ENCODE assay signal across 23 cellular contexts in the genomic region with DNA sequence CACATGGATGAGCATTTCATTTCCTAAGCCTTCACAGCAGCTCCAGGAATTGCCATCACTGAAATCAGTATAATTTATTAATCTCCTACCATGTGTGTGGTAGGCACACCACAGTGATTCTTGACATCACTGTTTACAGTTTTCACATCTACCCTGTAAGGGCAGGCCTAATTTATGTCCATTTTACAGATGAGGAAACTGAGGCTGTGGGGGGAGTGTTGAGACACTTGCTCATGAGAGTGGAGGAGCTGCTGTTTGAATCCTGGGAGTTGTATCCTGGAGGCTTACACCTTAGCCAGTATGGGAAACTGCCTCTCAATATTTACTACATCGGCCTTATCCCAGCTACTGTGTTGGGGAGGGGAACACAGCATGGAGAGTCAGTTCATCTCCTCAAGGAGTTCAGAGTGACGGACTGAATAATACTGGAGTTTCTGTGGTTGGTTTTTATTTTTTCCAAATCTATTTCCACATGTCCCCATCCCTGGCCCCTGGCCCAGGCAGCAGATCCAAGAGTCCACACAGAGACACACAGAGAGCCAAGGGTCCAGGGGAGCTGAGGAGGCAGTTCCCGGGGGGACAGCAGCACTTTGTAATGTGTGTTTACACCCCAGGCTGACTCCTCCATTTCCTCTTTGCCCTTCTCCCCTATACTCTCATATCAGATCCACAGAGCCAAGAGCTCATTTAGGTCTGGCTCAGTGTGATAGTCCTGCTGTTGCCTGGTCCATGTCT.
"Had no signal": no experiment of that assay in that cellular context is flagged by ENCODE, and none has a peak within 500 bp of the region (broad histone marks: within the 10 kb centered on the region; RNA-seq: fewer than 3 reads in every experiment).

No MANE protein-coding gene starts in this region.

- H3K27ac ChIP-seq: brain microvascular endothelial cell, hepatocyte, lower lobe of right lung, prostate gland, tibial nerve, WERI-Rb-1 had no signal

- H3K9me3 ChIP-seq: lower lobe of right lung, prostate gland, tibial nerve had no signal

- DNase-seq: activated CD4-positive, alpha-beta memory T cell treated with anti-CD3 and anti-CD28 coated beads for 36 hours; activated CD4-positive, alpha-beta T cell treated with anti-CD3 and anti-CD28 coated beads for 36 hours; activated CD8-positive, alpha-beta memory T cell treated with anti-CD3 and anti-CD28 coated beads, Interleukin-2, amount 10 ng/mL, durations not matched to agents 7 days and 5 days; activated naive CD8-positive, alpha-beta T cell treated with anti-CD3 and anti-CD28 coated beads for 36 hours; activated T-cell treated with anti-CD3 and anti-CD28 coated beads, Interleukin-2, amount 50 U/mL, for 1 hour; amygdala; brain microvascular endothelial cell; cerebellar nuclear complex; effector memory CD8-positive, alpha-beta T cell; lower lobe of right lung; nephron progenitor cell; occipital lobe; stimulated activated CD4-positive, alpha-beta T cell treated with anti-CD3 and anti-CD28 coated beads, Interleukin-2, amount 100 ng/mL, for 48 hours; stimulated activated naive B cell treated with anti-CD40 and anti-IgM and Interleukin-4, amounts not matched to agents 10 μg/mL and 1 μg/mL and 100 μg/mL, for 72 hours; T-helper 1 cell; T1000; WERI-Rb-1 had no signal

- ATAC-seq: activated CD4-positive, alpha-beta T cell treated with anti-CD3 and anti-CD28 coated beads for 36 hours; activated CD8-positive, alpha-beta memory T cell treated with anti-CD3 and anti-CD28 coated beads, Interleukin-2, amount 10 ng/mL, durations not matched to agents 7 days and 5 days; effector memory CD8-positive, alpha-beta T cell; lower lobe of right lung; SK-N-SH treated with all-trans-retinoic acid at 6 μM for 48 hours; stimulated activated naive B cell treated with anti-CD40 and anti-IgM and Interleukin-4, amounts not matched to agents 10 μg/mL and 1 μg/mL and 100 μg/mL, for 72 hours had no signal

- H2AFZ ChIP-seq: hepatocyte had no signal

- H3K36me3 ChIP-seq: brain microvascular endothelial cell, lower lobe of right lung, prostate gland, tibial nerve, WERI-Rb-1 had no signal

- H3K4me1 ChIP-seq: prostate gland had no signal

- H3K4me2 ChIP-seq: hepatocyte had no signal

- H3K27me3 ChIP-seq: brain microvascular endothelial cell, hepatocyte, tibial nerve had no signal

- H3K4me3 ChIP-seq: hepatocyte, lower lobe of right lung, prostate gland, tibial nerve had no signal

- FAIRE-seq: frontal cortex, keratinocyte had no signal
